In the genomic region with DNA sequence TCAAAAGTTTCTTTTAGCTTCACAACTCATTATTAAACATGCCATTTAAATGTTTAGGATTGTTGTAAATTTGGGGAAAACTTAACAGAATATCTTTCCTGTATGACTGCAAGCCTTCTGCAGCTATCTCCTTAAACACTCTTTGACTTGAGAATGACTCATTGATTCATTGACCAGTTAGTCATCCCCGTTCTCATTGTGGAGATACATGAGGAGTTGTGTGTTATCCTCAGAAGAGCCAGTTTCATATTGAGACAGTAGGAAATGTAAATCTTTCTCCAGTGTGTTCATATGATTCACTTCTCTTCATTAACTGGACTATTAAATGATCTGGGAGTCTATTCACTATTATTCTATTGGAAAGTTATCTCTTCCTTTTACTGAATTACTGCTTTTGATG, we compare ENCODE assay signal across 1 cellular context.
TF ChIP-seq lines count a peak whose summit lies in the region.

No MANE protein-coding gene starts in this region.

TF ChIP-seq in K562, 482 proteins besides CTCF, POLR2A, EP300 and RAD21 (continued from another document):
- TF ChIP-seq, protein P1, sequence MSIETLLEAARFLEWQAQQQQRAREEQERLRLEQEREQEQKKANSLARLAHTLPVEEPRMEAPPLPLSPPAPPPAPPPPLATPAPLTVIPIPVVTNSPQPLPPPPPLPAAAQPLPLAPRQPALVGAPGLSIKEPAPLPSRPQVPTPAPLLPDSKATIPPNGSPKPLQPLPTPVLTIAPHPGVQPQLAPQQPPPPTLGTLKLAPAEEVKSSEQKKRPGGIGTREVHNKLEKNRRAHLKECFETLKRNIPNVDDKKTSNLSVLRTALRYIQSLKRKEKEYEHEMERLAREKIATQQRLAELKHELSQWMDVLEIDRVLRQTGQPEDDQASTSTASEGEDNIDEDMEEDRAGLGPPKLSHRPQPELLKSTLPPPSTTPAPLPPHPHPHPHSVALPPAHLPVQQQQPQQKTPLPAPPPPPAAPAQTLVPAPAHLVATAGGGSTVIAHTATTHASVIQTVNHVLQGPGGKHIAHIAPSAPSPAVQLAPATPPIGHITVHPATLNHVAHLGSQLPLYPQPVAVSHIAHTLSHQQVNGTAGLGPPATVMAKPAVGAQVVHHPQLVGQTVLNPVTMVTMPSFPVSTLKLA (conservative IDR thresholded peaks at IDR 0.05): no peak
- TF ChIP-seq JUND (IDR thresholded peaks at IDR 0.05; ENCODE audit: borderline replicate concordance, low read depth, low read length): peak; percentile 86
- TF ChIP-seq JUND (tag; IDR thresholded peaks at IDR 0.05; ENCODE audit: borderline replicate concordance, low read depth, low read length): peak; percentile 89
- peak; percentile 72 for TF ChIP-seq TCF3 (CRISPR knock-in tag; IDR thresholded peaks at IDR 0.05)
- TF ChIP-seq ARID1B (IDR thresholded peaks at IDR 0.05): peak; percentile 77
- no peak for TF ChIP-seq BCOR (IDR thresholded peaks at IDR 0.05)
- TF ChIP-seq EHMT2 (IDR thresholded peaks at IDR 0.05): peak; percentile 75
- TF ChIP-seq, protein P2, sequence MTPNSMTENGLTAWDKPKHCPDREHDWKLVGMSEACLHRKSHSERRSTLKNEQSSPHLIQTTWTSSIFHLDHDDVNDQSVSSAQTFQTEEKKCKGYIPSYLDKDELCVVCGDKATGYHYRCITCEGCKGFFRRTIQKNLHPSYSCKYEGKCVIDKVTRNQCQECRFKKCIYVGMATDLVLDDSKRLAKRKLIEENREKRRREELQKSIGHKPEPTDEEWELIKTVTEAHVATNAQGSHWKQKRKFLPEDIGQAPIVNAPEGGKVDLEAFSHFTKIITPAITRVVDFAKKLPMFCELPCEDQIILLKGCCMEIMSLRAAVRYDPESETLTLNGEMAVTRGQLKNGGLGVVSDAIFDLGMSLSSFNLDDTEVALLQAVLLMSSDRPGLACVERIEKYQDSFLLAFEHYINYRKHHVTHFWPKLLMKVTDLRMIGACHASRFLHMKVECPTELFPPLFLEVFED (CRISPR knock-in tag; conservative IDR thresholded peaks at IDR 0.05): no peak
- TF ChIP-seq NFE2 (IDR thresholded peaks at IDR 0.05; ENCODE audit: low read depth): peak; percentile 26; the same call in 1 of the 2 replicates
- TF ChIP-seq JUN (IDR thresholded peaks at IDR 0.05; ENCODE audit: borderline replicate concordance, low read depth, low read length): peak; percentile 75
- TF ChIP-seq JUN (CRISPR knock-in tag; IDR thresholded peaks at IDR 0.05; ENCODE audit: borderline replicate concordance): no peak
- peak; percentile 99 for TF ChIP-seq FOSL1 (tag; conservative IDR thresholded peaks at IDR 0.05)
- TF ChIP-seq FOXA3 (CRISPR knock-in tag; conservative IDR thresholded peaks at IDR 0.05 in 1 of 2, IDR thresholded peaks at IDR 0.05 in 1 of 2): no peak
- TF ChIP-seq, protein P3, sequence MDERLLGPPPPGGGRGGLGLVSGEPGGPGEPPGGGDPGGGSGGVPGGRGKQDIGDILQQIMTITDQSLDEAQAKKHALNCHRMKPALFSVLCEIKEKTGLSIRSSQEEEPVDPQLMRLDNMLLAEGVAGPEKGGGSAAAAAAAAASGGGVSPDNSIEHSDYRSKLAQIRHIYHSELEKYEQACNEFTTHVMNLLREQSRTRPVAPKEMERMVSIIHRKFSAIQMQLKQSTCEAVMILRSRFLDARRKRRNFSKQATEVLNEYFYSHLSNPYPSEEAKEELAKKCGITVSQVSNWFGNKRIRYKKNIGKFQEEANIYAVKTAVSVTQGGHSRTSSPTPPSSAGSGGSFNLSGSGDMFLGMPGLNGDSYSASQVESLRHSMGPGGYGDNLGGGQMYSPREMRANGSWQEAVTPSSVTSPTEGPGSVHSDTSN (CRISPR knock-in tag; IDR thresholded peaks at IDR 0.05; ENCODE audit: low read depth): no peak
- TF ChIP-seq, protein P3 (tag; conservative IDR thresholded peaks at IDR 0.05; ENCODE audit: low read depth): peak; percentile 45
- TF ChIP-seq, protein P4, sequence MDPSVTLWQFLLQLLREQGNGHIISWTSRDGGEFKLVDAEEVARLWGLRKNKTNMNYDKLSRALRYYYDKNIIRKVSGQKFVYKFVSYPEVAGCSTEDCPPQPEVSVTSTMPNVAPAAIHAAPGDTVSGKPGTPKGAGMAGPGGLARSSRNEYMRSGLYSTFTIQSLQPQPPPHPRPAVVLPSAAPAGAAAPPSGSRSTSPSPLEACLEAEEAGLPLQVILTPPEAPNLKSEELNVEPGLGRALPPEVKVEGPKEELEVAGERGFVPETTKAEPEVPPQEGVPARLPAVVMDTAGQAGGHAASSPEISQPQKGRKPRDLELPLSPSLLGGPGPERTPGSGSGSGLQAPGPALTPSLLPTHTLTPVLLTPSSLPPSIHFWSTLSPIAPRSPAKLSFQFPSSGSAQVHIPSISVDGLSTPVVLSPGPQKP (CRISPR knock-in tag; IDR thresholded peaks at IDR 0.05): no peak
- TF ChIP-seq, protein P5, sequence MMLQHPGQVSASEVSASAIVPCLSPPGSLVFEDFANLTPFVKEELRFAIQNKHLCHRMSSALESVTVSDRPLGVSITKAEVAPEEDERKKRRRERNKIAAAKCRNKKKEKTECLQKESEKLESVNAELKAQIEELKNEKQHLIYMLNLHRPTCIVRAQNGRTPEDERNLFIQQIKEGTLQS (IDR thresholded peaks at IDR 0.05): peak; percentile 88
- TF ChIP-seq, protein P5 (CRISPR knock-in tag; conservative IDR thresholded peaks at IDR 0.05): 0 out of 2 replicates have a peak, but pooled peaks have one; percentile 52
- TF ChIP-seq NRF1 (conservative IDR thresholded peaks at IDR 0.05 in 1 of 2, IDR thresholded peaks at IDR 0.05 in 1 of 2): no peak
- TF ChIP-seq CXXC5 (CRISPR knock-in tag; IDR thresholded peaks at IDR 0.05): no peak
- TF ChIP-seq ZNF140 (CRISPR knock-in tag; IDR thresholded peaks at IDR 0.05): no peak
